1 cellular context compared by ENCODE assay signal in the genomic region with DNA sequence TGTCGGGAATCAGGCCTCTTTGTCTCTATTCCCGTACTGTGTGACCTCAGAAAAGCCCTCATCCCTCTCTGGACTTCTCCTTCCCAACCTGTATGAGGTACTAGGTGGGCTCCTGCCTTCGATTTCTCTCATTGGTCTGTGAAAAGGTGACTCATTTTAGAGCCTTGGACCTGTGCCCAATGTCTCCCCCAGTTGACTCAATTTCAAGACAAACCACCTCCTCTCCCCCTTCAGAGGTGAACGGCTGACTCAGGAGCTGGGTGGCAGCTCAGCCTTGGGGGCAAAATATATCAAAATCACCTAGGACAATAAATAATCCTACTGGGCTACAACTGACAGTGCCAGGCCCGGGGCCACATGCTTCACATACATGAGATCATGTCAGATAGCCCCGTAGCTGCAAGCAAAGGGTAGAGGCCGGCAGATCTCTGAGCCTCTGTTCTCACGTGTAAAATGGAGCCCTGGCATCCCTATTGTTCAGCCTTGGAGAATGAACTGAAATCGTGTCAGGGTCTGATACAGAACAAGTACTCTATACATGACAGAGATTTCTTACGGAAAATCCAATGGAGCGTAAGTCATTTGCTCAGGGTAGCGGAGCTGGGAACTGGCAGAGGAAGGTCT.
TF ChIP-seq lines count a peak whose summit lies in the region.

No MANE protein-coding gene starts in this region.

TF ChIP-seq in HEK293, 187 proteins besides CTCF, POLR2A, EP300 and RAD21 (continued from another document):
- TF ChIP-seq, protein P1, sequence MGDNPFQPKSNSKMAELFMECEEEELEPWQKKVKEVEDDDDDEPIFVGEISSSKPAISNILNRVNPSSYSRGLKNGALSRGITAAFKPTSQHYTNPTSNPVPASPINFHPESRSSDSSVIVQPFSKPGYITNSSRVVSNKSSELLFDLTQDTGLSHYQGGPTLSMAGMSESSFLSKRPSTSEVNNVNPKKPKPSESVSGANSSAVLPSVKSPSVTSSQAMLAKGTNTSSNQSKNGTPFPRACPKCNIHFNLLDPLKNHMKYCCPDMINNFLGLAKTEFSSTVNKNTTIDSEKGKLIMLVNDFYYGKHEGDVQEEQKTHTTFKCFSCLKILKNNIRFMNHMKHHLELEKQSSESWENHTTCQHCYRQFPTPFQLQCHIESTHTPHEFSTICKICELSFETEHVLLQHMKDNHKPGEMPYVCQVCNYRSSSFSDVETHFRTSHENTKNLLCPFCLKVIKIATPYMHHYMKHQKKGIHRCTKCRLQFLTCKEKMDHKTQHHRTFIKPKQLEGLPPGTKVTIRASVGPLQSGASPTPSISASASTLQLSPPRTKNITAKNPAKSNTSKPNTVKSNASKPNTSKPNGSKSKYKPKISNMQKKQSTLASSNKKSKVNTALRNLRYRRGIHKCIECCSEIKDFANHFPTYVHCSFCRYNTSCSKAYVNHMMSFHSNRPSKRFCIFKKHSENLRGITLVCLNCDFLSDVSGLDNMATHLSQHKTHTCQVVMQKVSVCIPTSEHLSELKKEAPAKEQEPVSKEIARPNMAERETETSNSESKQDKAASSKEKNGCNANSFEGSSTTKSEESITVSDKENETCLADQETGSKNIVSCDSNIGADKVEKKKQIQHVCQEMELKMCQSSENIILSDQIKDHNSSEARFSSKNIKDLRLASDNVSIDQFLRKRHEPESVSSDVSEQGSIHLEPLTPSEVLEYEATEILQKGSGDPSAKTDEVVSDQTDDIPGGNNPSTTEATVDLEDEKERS (tag by site-specific recombination; IDR thresholded peaks at IDR 0.05), result no peak; the same call in 1 of the 2 replicates
- no peak for TF ChIP-seq ZFP3 (tag by site-specific recombination; IDR thresholded peaks at IDR 0.05; ENCODE audit: low read depth)
- TF ChIP-seq ZNF10 (tag by site-specific recombination; IDR thresholded peaks at IDR 0.05), result no peak
- TF ChIP-seq ZNF24 (tag by site-specific recombination; IDR thresholded peaks at IDR 0.05), result no peak
TF ChIP-seq in HEK293: peak in this region for 27.
